Comparison of ENCODE assay signal across 12 cellular contexts in the genomic region with DNA sequence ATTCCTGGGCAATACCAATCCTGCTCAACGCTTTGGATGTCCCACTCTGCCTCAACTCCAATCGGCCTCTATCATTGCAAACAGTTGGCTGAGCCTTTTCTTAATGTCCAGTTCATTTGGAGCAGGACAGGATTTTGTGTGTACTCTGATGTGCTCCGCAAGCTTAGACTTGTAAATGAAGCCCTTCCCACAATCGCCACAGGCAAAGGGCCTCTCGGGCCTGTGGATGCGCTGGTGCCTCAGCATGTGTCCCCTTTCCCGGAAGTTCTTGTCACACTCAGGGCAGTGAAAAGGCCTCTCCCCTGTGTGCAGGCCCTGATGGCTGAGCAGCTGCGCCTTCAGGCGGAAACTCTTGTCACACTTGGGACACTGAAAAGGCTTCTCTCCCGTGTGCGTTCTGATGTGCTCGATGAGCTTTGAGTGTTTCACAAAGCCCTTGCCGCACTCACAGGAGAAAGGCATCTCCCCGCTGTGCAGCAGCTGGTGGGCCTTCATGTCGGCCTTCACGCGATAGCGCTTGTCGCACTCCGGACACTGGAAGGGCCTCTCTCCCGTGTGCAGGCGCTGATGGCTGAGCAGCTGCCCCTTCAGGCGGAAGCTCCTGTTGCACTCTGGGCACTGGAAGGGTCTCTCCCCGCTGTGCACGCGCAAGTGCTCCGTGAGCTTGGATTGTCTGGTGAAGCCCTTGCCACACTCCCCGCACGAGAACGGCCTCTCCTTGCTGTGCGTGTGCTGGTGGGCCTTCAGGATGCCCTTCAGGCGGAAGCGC.
"Had no signal": no experiment of that assay in that cellular context is flagged by ENCODE, and none has a peak within 500 bp of the region (broad histone marks: within the 10 kb centered on the region; RNA-seq: fewer than 3 reads in every experiment).

No MANE protein-coding gene starts in this region.

- H3K9me3 ChIP-seq: suprapubic skin, upper lobe of left lung had no signal

- H3K9me3 Mint-ChIP-seq: mesothelial cell of epicardium; natural killer cell treated with Interleukin-12 subunit alpha and Interleukin-12 subunit beta and Interleukin-15 and Interleukin-18, amount 100 ng/mL, for 72 hours; stimulated activated naive CD8-positive, alpha-beta T cell treated with anti-CD3 and anti-CD28 coated beads, Interleukin-15, amount 100 ng/mL, for 72 hours had no signal

- H3K27ac Mint-ChIP-seq: activated CD4-positive, alpha-beta T cell treated with anti-CD3 and anti-CD28 coated beads for 36 hours; activated naive CD8-positive, alpha-beta T cell; mesothelial cell of epicardium; natural killer cell treated with Interleukin-12 subunit alpha and Interleukin-12 subunit beta and Interleukin-15 and Interleukin-18, amount 100 ng/mL, for 72 hours; stimulated activated naive CD8-positive, alpha-beta T cell treated with anti-CD3 and anti-CD28 coated beads, Interleukin-15, amount 100 ng/mL, for 72 hours had no signal

- DNase-seq: activated CD4-positive, alpha-beta T cell treated with anti-CD3 and anti-CD28 coated beads for 36 hours; activated CD4-positive, alpha-beta T cell treated with anti-CD3 and anti-CD28 coated beads, Interleukin-2, amount 50 U/mL, for 48 hours; erythroblast; nucleus accumbens; stimulated activated CD4-positive, alpha-beta T cell treated with anti-CD3 and anti-CD28 coated beads, Interleukin-2, amount 100 ng/mL, for 24 hours; stimulated activated naive CD8-positive, alpha-beta T cell treated with anti-CD3 and anti-CD28 coated beads, Interleukin-15, amount 100 ng/mL, for 72 hours had no signal

- H3K27ac ChIP-seq: cardiac muscle cell, suprapubic skin had no signal

- H3K27me3 Mint-ChIP-seq: activated CD4-positive, alpha-beta T cell treated with anti-CD3 and anti-CD28 coated beads for 36 hours; activated naive CD8-positive, alpha-beta T cell; natural killer cell treated with Interleukin-12 subunit alpha and Interleukin-12 subunit beta and Interleukin-15 and Interleukin-18, amount 100 ng/mL, for 72 hours; stimulated activated naive CD8-positive, alpha-beta T cell treated with anti-CD3 and anti-CD28 coated beads, Interleukin-15, amount 100 ng/mL, for 72 hours had no signal

- H3K4me3 Mint-ChIP-seq: activated CD4-positive, alpha-beta T cell treated with anti-CD3 and anti-CD28 coated beads for 36 hours; activated naive CD8-positive, alpha-beta T cell; mesothelial cell of epicardium; natural killer cell treated with Interleukin-12 subunit alpha and Interleukin-12 subunit beta and Interleukin-15 and Interleukin-18, amount 100 ng/mL, for 72 hours had no signal

- H3K27me3 ChIP-seq: cardiac muscle cell, suprapubic skin, upper lobe of left lung had no signal

- H3K4me3 ChIP-seq: cardiac muscle cell, suprapubic skin had no signal

- H3K36me3 Mint-ChIP-seq: natural killer cell treated with Interleukin-12 subunit alpha and Interleukin-12 subunit beta and Interleukin-15 and Interleukin-18, amount 100 ng/mL, for 72 hours had no signal
